In the genomic region with DNA sequence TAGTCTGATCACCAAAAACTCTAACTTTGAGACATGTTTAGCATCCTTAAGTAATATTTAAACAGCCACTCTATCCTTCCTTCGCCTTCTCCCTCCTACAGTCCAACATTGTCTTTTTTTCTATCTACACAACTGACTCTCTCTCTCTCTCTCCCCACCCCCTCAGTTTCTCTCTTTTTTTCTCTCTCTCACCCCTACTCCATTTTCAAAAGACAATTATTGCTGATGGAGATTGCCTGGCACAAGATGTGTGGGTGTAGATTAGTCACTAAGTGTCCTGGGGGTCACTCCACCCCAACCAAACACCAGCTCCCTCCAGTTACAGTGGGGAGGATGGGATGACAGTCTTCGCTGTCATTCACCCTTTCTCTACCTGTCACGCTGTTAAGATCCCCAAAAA, we compare ENCODE assay signal across 38 cellular contexts.
"Had no signal": no experiment of that assay in that cellular context is flagged by ENCODE, and none has a peak within 500 bp of the region (broad histone marks: within the 10 kb centered on the region; RNA-seq: fewer than 3 reads in every experiment).

No MANE protein-coding gene starts in this region.

- H3K27ac Mint-ChIP-seq: activated naive CD4-positive, alpha-beta T cell treated with anti-CD3 and anti-CD28 coated beads for 36 hours; activated naive CD4-positive, alpha-beta T cell treated with anti-CD3 and anti-CD28 coated beads, Interleukin-2, amount 10 ng/mL, durations not matched to agents 7 days and 5 days; activated naive CD4-positive, alpha-beta T cell treated with anti-CD3 and anti-CD28 coated beads, Interleukin-2, amount 50 U/mL, for 24 hours; activated naive CD4-positive, alpha-beta T cell treated with anti-CD3 and anti-CD28 coated beads, Interleukin-2, amount 50 U/mL, for 72 hours; activated naive CD8-positive, alpha-beta T cell; activated naive CD8-positive, alpha-beta T cell treated with anti-CD3 and anti-CD28 coated beads for 36 hours; activated naive CD8-positive, alpha-beta T cell treated with anti-CD3 and anti-CD28 coated beads, Interleukin-2, amount 10 ng/mL, durations not matched to agents 7 days and 5 days; activated naive CD8-positive, alpha-beta T cell treated with anti-CD3 and anti-CD28 coated beads, Interleukin-2, amount 50 U/mL, for 24 hours; activated T-cell treated with anti-CD3 and anti-CD28 coated beads, Interleukin-2, amount 50 U/mL, for 24 hours; activated T-cell treated with anti-CD3 and anti-CD28 coated beads, Interleukin-2, amount 50 U/mL, for 72 hours; activated T-helper 1 cell treated with anti-CD3 and anti-CD28 coated beads, Interleukin-12 subunit alpha, Interleukin-12 subunit beta, Interleukin-2, Interleukin-4 antibody, amounts not matched to agents 30 ng/mL and 10 ng/mL and 1 ng/mL, durations not matched to agents 14 hours and 24 hours and 36 hours; activated T-helper 17 cell treated with anti-CD3 and anti-CD28 coated beads, Interleukin-2, amount 50 U/mL, for 72 hours; activated T-helper 2 cell treated with anti-CD3 and anti-CD28 coated beads, Interferon-gamma antibody, Interleukin-2, Interleukin-4, amounts not matched to agents 10 μg/mL and 5 μg/mL and 100 μg/mL, durations not matched to agents 14 hours and 24 hours and 36 hours had no signal

- H3K4me3 Mint-ChIP-seq: activated naive CD4-positive, alpha-beta T cell treated with anti-CD3 and anti-CD28 coated beads for 36 hours; activated naive CD4-positive, alpha-beta T cell treated with anti-CD3 and anti-CD28 coated beads, Interleukin-2, amount 10 ng/mL, durations not matched to agents 7 days and 5 days; activated naive CD4-positive, alpha-beta T cell treated with anti-CD3 and anti-CD28 coated beads, Interleukin-2, amount 50 U/mL, for 24 hours; activated naive CD8-positive, alpha-beta T cell; activated naive CD8-positive, alpha-beta T cell treated with anti-CD3 and anti-CD28 coated beads for 36 hours; activated naive CD8-positive, alpha-beta T cell treated with anti-CD3 and anti-CD28 coated beads, Interleukin-2, amount 10 ng/mL, durations not matched to agents 7 days and 5 days; activated naive CD8-positive, alpha-beta T cell treated with anti-CD3 and anti-CD28 coated beads, Interleukin-2, amount 50 U/mL, for 24 hours; activated T-cell treated with anti-CD3 and anti-CD28 coated beads, Interleukin-2, amount 50 U/mL, for 24 hours; activated T-cell treated with anti-CD3 and anti-CD28 coated beads, Interleukin-2, amount 50 U/mL, for 72 hours; activated T-helper 1 cell treated with anti-CD3 and anti-CD28 coated beads, Interleukin-12 subunit alpha, Interleukin-12 subunit beta, Interleukin-2, Interleukin-4 antibody, amounts not matched to agents 30 ng/mL and 10 ng/mL and 1 ng/mL, durations not matched to agents 14 hours and 24 hours and 36 hours; activated T-helper 17 cell treated with anti-CD3 and anti-CD28 coated beads, Interleukin-2, amount 50 U/mL, for 72 hours; central memory CD8-positive, alpha-beta T cell had no signal

- H3K4me3 ChIP-seq: adrenal gland, ascending aorta, body of pancreas, breast epithelium, cardiac muscle cell had no signal

- DNase-seq: activated effector memory CD4-positive, alpha-beta T cell treated with anti-CD3 and anti-CD28 coated beads, Interleukin-2, amount 50 U/mL, for 16 hours; activated effector memory CD4-positive, alpha-beta T cell treated with Interleukin-2 at 50 U/mL for 16 hours; activated gamma-delta T cell; activated gamma-delta T cell treated with Interleukin-2 at 50 U/mL for 16 hours; activated naive CD4-positive, alpha-beta T cell; activated naive CD4-positive, alpha-beta T cell treated with anti-CD3 and anti-CD28 coated beads for 36 hours; activated naive CD4-positive, alpha-beta T cell treated with anti-CD3 and anti-CD28 coated beads, Interleukin-2, amount 10 ng/mL, durations not matched to agents 7 days and 5 days; activated naive CD4-positive, alpha-beta T cell treated with anti-CD3 and anti-CD28 coated beads, Interleukin-2, amount 50 U/mL, for 16 hours; activated naive CD4-positive, alpha-beta T cell treated with Interleukin-2 at 50 U/mL for 16 hours; activated naive CD8-positive, alpha-beta T cell treated with anti-CD3 and anti-CD28 coated beads for 36 hours; activated naive CD8-positive, alpha-beta T cell treated with anti-CD3 and anti-CD28 coated beads, Interleukin-2, amount 10 ng/mL, durations not matched to agents 7 days and 5 days; activated naive CD8-positive, alpha-beta T cell treated with anti-CD3 and anti-CD28 coated beads, Interleukin-2, amount 50 U/mL, for 24 hours; activated T-cell treated with anti-CD3 and anti-CD28 coated beads, Interleukin-2, amount 50 U/mL, for 1 hour; activated T-cell treated with anti-CD3 and anti-CD28 coated beads, Interleukin-2, amount 50 U/mL, for 24 hours; activated T-cell treated with anti-CD3 and anti-CD28 coated beads, Interleukin-2, amount 50 U/mL, for 48 hours; activated T-cell treated with anti-CD3 and anti-CD28 coated beads, Interleukin-2, amount 50 U/mL, for 72 hours; adrenal gland; amniotic stem cell; amygdala; anterior cingulate cortex; aorta; body of pancreas; brain microvascular endothelial cell; caudate nucleus; central memory CD4-positive, alpha-beta T cell; cerebellar nuclear complex had no signal

- H3K27ac ChIP-seq: adrenal gland, body of pancreas, brain microvascular endothelial cell, breast epithelium, cardiac muscle cell had no signal

- ATAC-seq: activated naive CD4-positive, alpha-beta T cell treated with anti-CD3 and anti-CD28 coated beads, Interleukin-2, amount 50 U/mL, for 72 hours; activated naive CD8-positive, alpha-beta T cell treated with anti-CD3 and anti-CD28 coated beads, Interleukin-2, amount 50 U/mL, for 24 hours; activated T-cell treated with anti-CD3 and anti-CD28 coated beads, Interleukin-2, amount 50 U/mL, for 72 hours; activated T-helper 17 cell treated with anti-CD3 and anti-CD28 coated beads, Interleukin-2, amount 50 U/mL, for 72 hours; body of pancreas had no signal

- H3K36me3 Mint-ChIP-seq: activated naive CD4-positive, alpha-beta T cell treated with anti-CD3 and anti-CD28 coated beads, Interleukin-2, amount 10 ng/mL, durations not matched to agents 7 days and 5 days; activated naive CD4-positive, alpha-beta T cell treated with anti-CD3 and anti-CD28 coated beads, Interleukin-2, amount 50 U/mL, for 24 hours; activated naive CD4-positive, alpha-beta T cell treated with anti-CD3 and anti-CD28 coated beads, Interleukin-2, amount 50 U/mL, for 72 hours; activated naive CD8-positive, alpha-beta T cell; activated naive CD8-positive, alpha-beta T cell treated with anti-CD3 and anti-CD28 coated beads for 36 hours; activated naive CD8-positive, alpha-beta T cell treated with anti-CD3 and anti-CD28 coated beads, Interleukin-2, amount 10 ng/mL, durations not matched to agents 7 days and 5 days had no signal

- H3K36me3 ChIP-seq: adrenal gland, ascending aorta, brain microvascular endothelial cell, breast epithelium, cardiac muscle cell had no signal

- H3K9me3 ChIP-seq: adrenal gland, ascending aorta, body of pancreas, breast epithelium had no signal

- H3K27me3 ChIP-seq: adrenal gland, ascending aorta, body of pancreas, brain microvascular endothelial cell, breast epithelium, cardiac muscle cell had no signal

- H3K4me1 ChIP-seq: body of pancreas, breast epithelium had no signal

- FAIRE-seq: astrocyte, bronchial epithelial cell had no signal

- H3K4me1 Mint-ChIP-seq: activated naive CD4-positive, alpha-beta T cell treated with anti-CD3 and anti-CD28 coated beads, Interleukin-2, amount 10 ng/mL, durations not matched to agents 7 days and 5 days; activated naive CD4-positive, alpha-beta T cell treated with anti-CD3 and anti-CD28 coated beads, Interleukin-2, amount 50 U/mL, for 24 hours; activated naive CD8-positive, alpha-beta T cell treated with anti-CD3 and anti-CD28 coated beads for 36 hours; activated T-helper 17 cell treated with anti-CD3 and anti-CD28 coated beads, Interleukin-2, amount 50 U/mL, for 72 hours had no signal

- H3K27me3 Mint-ChIP-seq: activated naive CD4-positive, alpha-beta T cell treated with anti-CD3 and anti-CD28 coated beads, Interleukin-2, amount 10 ng/mL, durations not matched to agents 7 days and 5 days; activated naive CD4-positive, alpha-beta T cell treated with anti-CD3 and anti-CD28 coated beads, Interleukin-2, amount 50 U/mL, for 24 hours; activated naive CD8-positive, alpha-beta T cell; activated naive CD8-positive, alpha-beta T cell treated with anti-CD3 and anti-CD28 coated beads for 36 hours; activated T-cell treated with anti-CD3 and anti-CD28 coated beads, Interleukin-2, amount 50 U/mL, for 24 hours; activated T-helper 17 cell treated with anti-CD3 and anti-CD28 coated beads, Interleukin-2, amount 50 U/mL, for 72 hours had no signal

- H3K9me3 Mint-ChIP-seq: activated naive CD4-positive, alpha-beta T cell treated with anti-CD3 and anti-CD28 coated beads for 36 hours; activated naive CD4-positive, alpha-beta T cell treated with anti-CD3 and anti-CD28 coated beads, Interleukin-2, amount 10 ng/mL, durations not matched to agents 7 days and 5 days; activated naive CD4-positive, alpha-beta T cell treated with anti-CD3 and anti-CD28 coated beads, Interleukin-2, amount 50 U/mL, for 24 hours; activated naive CD4-positive, alpha-beta T cell treated with anti-CD3 and anti-CD28 coated beads, Interleukin-2, amount 50 U/mL, for 72 hours; activated naive CD8-positive, alpha-beta T cell treated with anti-CD3 and anti-CD28 coated beads for 36 hours; activated naive CD8-positive, alpha-beta T cell treated with anti-CD3 and anti-CD28 coated beads, Interleukin-2, amount 10 ng/mL, durations not matched to agents 7 days and 5 days; activated naive CD8-positive, alpha-beta T cell treated with anti-CD3 and anti-CD28 coated beads, Interleukin-2, amount 50 U/mL, for 24 hours; activated T-cell treated with anti-CD3 and anti-CD28 coated beads, Interleukin-2, amount 50 U/mL, for 24 hours; activated T-cell treated with anti-CD3 and anti-CD28 coated beads, Interleukin-2, amount 50 U/mL, for 72 hours; activated T-helper 1 cell treated with anti-CD3 and anti-CD28 coated beads, Interleukin-12 subunit alpha, Interleukin-12 subunit beta, Interleukin-2, Interleukin-4 antibody, amounts not matched to agents 30 ng/mL and 10 ng/mL and 1 ng/mL, durations not matched to agents 14 hours and 24 hours and 36 hours; activated T-helper 17 cell treated with anti-CD3 and anti-CD28 coated beads, Interleukin-2, amount 50 U/mL, for 72 hours; activated T-helper 2 cell treated with anti-CD3 and anti-CD28 coated beads, Interferon-gamma antibody, Interleukin-2, Interleukin-4, amounts not matched to agents 10 μg/mL and 5 μg/mL and 100 μg/mL, durations not matched to agents 14 hours and 24 hours and 36 hours; central memory CD8-positive, alpha-beta T cell had no signal
